Comparison of ENCODE assay signal across 11 cellular contexts in genomic region chr16:89097528-89097846, GRCh38. TPM values are rescaled to one million over a fixed set of nuclear protein-coding genes. Genes with fewer than 3 reads are reported as not detected.
DNase-seq lines count a peak whose midpoint lies in the region; ATAC-seq and TF ChIP-seq lines count a peak whose summit lies in the region.
"Had no signal": no experiment of that assay in that cellular context is flagged by ENCODE, and none has a peak within 500 bp of the region (broad histone marks: within the 10 kb centered on the region; RNA-seq: fewer than 3 reads in every experiment).

No MANE protein-coding gene starts in this region.

- DNase-seq in CD8-positive, alpha-beta memory T cell: no peak
- DNase-seq in HL-60 (ENCODE audit: low read depth in 1 of 2, low spot score in 1 of 2): no peak
- no peak for DNase-seq in activated T-helper 2 cell treated with anti-CD3 and anti-CD28 coated beads, Interferon-gamma antibody, Interleukin-2, Interleukin-4, amounts not matched to agents 10 μg/mL and 5 μg/mL and 100 μg/mL, durations not matched to agents 14 hours and 24 hours and 36 hours (ENCODE audit: low spot score)
- no peak for DNase-seq in nephron progenitor cell
- no peak for DNase-seq in posterior cingulate gyrus
- DNase-seq: head of caudate nucleus, NCI-H1105 had no signal

- H3K36me3 Mint-ChIP-seq in CD8-positive, alpha-beta memory T cell: peaks cover 0 to 47% (median 0%) of the 10 kb centered on the region in 3 donors
- H3K36me3 Mint-ChIP-seq in activated T-helper 2 cell treated with anti-CD3 and anti-CD28 coated beads, Interferon-gamma antibody, Interleukin-2, Interleukin-4, amounts not matched to agents 10 μg/mL and 5 μg/mL and 100 μg/mL, durations not matched to agents 14 hours and 24 hours and 36 hours (ENCODE audit: low read depth): peaks cover 49% of the 10 kb centered on the region
- peaks cover 10% of the 10 kb centered on the region for H3K36me3 Mint-ChIP-seq in nephron progenitor cell (ENCODE audit: low read depth)

- peaks cover 73% of the 10 kb centered on the region for H3K4me1 ChIP-seq in CD8-positive, alpha-beta memory T cell (ENCODE audit: insufficient read depth, low read length)

- H3K4me3 ChIP-seq in CD8-positive, alpha-beta memory T cell (ENCODE audit: low read length): peak overlapping the region; percentile 40
- H3K4me3 ChIP-seq in HL-60 (replicated peaks; ENCODE audit: insufficient read depth, low read length): no peak overlapping the region

- intact Hi-C loops in activated T-helper 2 cell treated with anti-CD3 and anti-CD28 coated beads, Interferon-gamma antibody, Interleukin-2, Interleukin-4, amounts not matched to agents 10 μg/mL and 5 μg/mL and 100 μg/mL, durations not matched to agents 14 hours and 24 hours and 36 hours (cut with micrococcal nuclease): loop anchor here (1.0 to 5.0 kb wide), 2 partner anchors 18 to 65 kb away; no protein-coding TSS in a partner anchor
- intact Hi-C loops in posterior cingulate gyrus (cut with DNase I): no loop called here

- no peaks in the 10 kb centered on the region for H3K9me3 Mint-ChIP-seq in CD8-positive, alpha-beta memory T cell
- H3K9me3 Mint-ChIP-seq in activated T-helper 2 cell treated with anti-CD3 and anti-CD28 coated beads, Interferon-gamma antibody, Interleukin-2, Interleukin-4, amounts not matched to agents 10 μg/mL and 5 μg/mL and 100 μg/mL, durations not matched to agents 14 hours and 24 hours and 36 hours: no peaks in the 10 kb centered on the region
- H3K9me3 Mint-ChIP-seq in nephron progenitor cell: no peaks in the 10 kb centered on the region
- H3K9me3 Mint-ChIP-seq: neural crest cell had no signal

- POLR2A ChIA-PET in CD8-positive, alpha-beta memory T cell (lab: Charles Lee): interaction anchor here (0.6 to 1.5 kb wide), 4 partner anchors 15 to 688 kb away, joined by 3 to 6 read pairs (median 5); no protein-coding TSS in a partner anchor

- peak overlapping the region; percentile 47 for H3K27ac ChIP-seq in CD8-positive, alpha-beta memory T cell (ENCODE audit: low read depth, low read length)
- H3K27ac ChIP-seq in HL-60 (replicated peaks): peak overlapping the region; percentile 73

- no peak for ATAC-seq in HG03039 (IDR thresholded peaks at IDR 0.05; ENCODE audit: unreplicated experiment)
- ATAC-seq in GM21515 (IDR thresholded peaks at IDR 0.05; ENCODE audit: unreplicated experiment): no peak
- ATAC-seq: SK-N-SH treated with all-trans-retinoic acid at 6 μM for 48 hours had no signal

- peak overlapping the region; percentile 91 to 100 (median 99) for H3K27ac Mint-ChIP-seq in CD8-positive, alpha-beta memory T cell
- H3K27ac Mint-ChIP-seq in activated T-helper 2 cell treated with anti-CD3 and anti-CD28 coated beads, Interferon-gamma antibody, Interleukin-2, Interleukin-4, amounts not matched to agents 10 μg/mL and 5 μg/mL and 100 μg/mL, durations not matched to agents 14 hours and 24 hours and 36 hours: peak overlapping the region; percentile 94
- peak overlapping the region; percentile 89 for H3K27ac Mint-ChIP-seq in nephron progenitor cell

- H3K4me1 Mint-ChIP-seq in CD8-positive, alpha-beta memory T cell: peaks cover 61 to 71% (median 63%) of the 10 kb centered on the region in 3 donors
- H3K4me1 Mint-ChIP-seq in activated T-helper 2 cell treated with anti-CD3 and anti-CD28 coated beads, Interferon-gamma antibody, Interleukin-2, Interleukin-4, amounts not matched to agents 10 μg/mL and 5 μg/mL and 100 μg/mL, durations not matched to agents 14 hours and 24 hours and 36 hours (ENCODE audit: low read depth): peaks cover 60% of the 10 kb centered on the region
- peaks cover 54% of the 10 kb centered on the region for H3K4me1 Mint-ChIP-seq in nephron progenitor cell

- H3K4me3 Mint-ChIP-seq in CD8-positive, alpha-beta memory T cell: peak overlapping the region; percentile 80 to 97 (median 95)
- peak overlapping the region; percentile 76 for H3K4me3 Mint-ChIP-seq in activated T-helper 2 cell treated with anti-CD3 and anti-CD28 coated beads, Interferon-gamma antibody, Interleukin-2, Interleukin-4, amounts not matched to agents 10 μg/mL and 5 μg/mL and 100 μg/mL, durations not matched to agents 14 hours and 24 hours and 36 hours (ENCODE audit: low read depth)
- H3K4me3 Mint-ChIP-seq in nephron progenitor cell: peak overlapping the region; percentile 38

- H3K27me3 Mint-ChIP-seq in CD8-positive, alpha-beta memory T cell: no peaks in the 10 kb centered on the region
- H3K27me3 Mint-ChIP-seq in activated T-helper 2 cell treated with anti-CD3 and anti-CD28 coated beads, Interferon-gamma antibody, Interleukin-2, Interleukin-4, amounts not matched to agents 10 μg/mL and 5 μg/mL and 100 μg/mL, durations not matched to agents 14 hours and 24 hours and 36 hours (ENCODE audit: low read depth): no peaks in the 10 kb centered on the region
- peaks cover 21% of the 10 kb centered on the region for H3K27me3 Mint-ChIP-seq in nephron progenitor cell (ENCODE audit: low read depth, poor library complexity)

- CTCF ChIA-PET in CD8-positive, alpha-beta memory T cell (lab: Charles Lee): interaction anchor here (1.2 to 1.9 kb wide), 2 partner anchors 18 to 119 kb away, joined by 3 to 4 read pairs; no protein-coding TSS in a partner anchor

- H3K36me3 ChIP-seq in CD8-positive, alpha-beta memory T cell (ENCODE audit: insufficient read depth, low read length): peaks cover 17% of the 10 kb centered on the region

- no peaks in the 10 kb centered on the region for H3K27me3 ChIP-seq in CD8-positive, alpha-beta memory T cell (ENCODE audit: insufficient read depth, low read length, poor library complexity, severe bottlenecking)
- H3K27me3 ChIP-seq in HL-60 (ENCODE audit: insufficient read depth, poor library complexity, severe bottlenecking): no peaks in the 10 kb centered on the region

- TF ChIP-seq CTCF in HL-60 (IDR thresholded peaks at IDR 0.05; ENCODE audit: insufficient read depth, low read length) (no peak), nephron progenitor cell (IDR thresholded peaks at IDR 0.05) (no peak)

- no peaks in the 10 kb centered on the region for H3K9me3 ChIP-seq in CD8-positive, alpha-beta memory T cell (ENCODE audit: low read length)

RNA-seq across cellular contexts. Expression of gene ACSF3, which starts 3.8 kb away (rescaled TPM):
- total RNA-seq in CD8-positive, alpha-beta memory T cell: 10 to 100 TPM; 43.6 to 43.9 TPM
- polyA plus RNA-seq in CD8-positive, alpha-beta memory T cell: 35.5 TPM
- total RNA-seq in activated T-helper 2 cell treated with anti-CD3 and anti-CD28 coated beads, Interferon-gamma antibody, Interleukin-2, Interleukin-4, amounts not matched to agents 10 μg/mL and 5 μg/mL and 100 μg/mL, durations not matched to agents 14 hours and 24 hours and 36 hours: 36.3 and 39.8 TPM in 2 replicates

Comparison
In these comparisons a context has a peak if more than half of its experiments do, and no peak if none do; other contexts are left out.
1. H3K4me3 Mint-ChIP-seq: peak in every context shown above with its lines; median percentile 95 in CD8-positive, alpha-beta memory T cell; 76 in activated T-helper 2 cell treated with anti-CD3 and anti-CD28 coated beads, Interferon-gamma antibody, Interleukin-2, Interleukin-4, amounts not matched to agents 10 μg/mL and 5 μg/mL and 100 μg/mL, durations not matched to agents 14 hours and 24 hours and 36 hours; 38 in nephron progenitor cell.